In the genomic region with DNA sequence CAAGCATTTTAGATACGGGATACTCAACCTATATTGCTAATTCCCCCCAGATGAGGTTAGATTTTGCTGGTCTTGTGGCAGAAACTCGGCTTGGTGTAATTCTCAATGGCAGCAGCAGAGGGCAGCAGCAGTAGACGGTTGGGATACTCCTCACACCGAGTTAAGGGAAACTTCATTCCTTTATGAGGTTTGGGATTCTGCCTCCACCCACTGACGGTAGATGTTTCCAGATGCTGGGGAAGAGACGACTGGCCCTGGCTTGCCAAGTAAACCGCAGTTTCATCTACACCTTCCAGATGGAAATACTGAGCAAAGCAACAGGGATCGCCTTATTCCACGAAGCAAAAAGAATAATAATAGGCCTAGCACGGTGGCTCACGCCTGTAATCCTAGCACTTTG, we compare ENCODE assay signal across 8 cellular contexts. TPM values are rescaled to one million over a fixed set of nuclear protein-coding genes. Genes with fewer than 3 reads are reported as not detected.
DNase-seq lines count a peak whose midpoint lies in the region; ATAC-seq, FAIRE-seq and TF ChIP-seq lines count a peak whose summit lies in the region.

No MANE protein-coding gene starts in this region.

- no peaks in the 10 kb centered on the region for H3K27me3 Mint-ChIP-seq in WTC11 (ENCODE audit: low read depth)

- no peaks in the 10 kb centered on the region for H3K27me3 ChIP-seq in bronchial epithelial cell (ENCODE audit: control insufficient read depth, insufficient read depth, low read length)

- FAIRE-seq in H54 (lab: Jason Lieb, UNC): peak; percentile 82
- FAIRE-seq in bronchial epithelial cell (lab: Jason Lieb, UNC): peak; percentile 50

- no peak overlapping the region for H3K4me3 ChIP-seq in bronchial epithelial cell (ENCODE audit: low read depth, low read length)

- no peak for TF ChIP-seq POLR2A in H54 (IDR thresholded peaks at IDR 0.05; ENCODE audit: low read depth, low read length)

- POLR2A ChIA-PET in WTC11 (lab: Charles Lee): no interaction called here

- no peaks in the 10 kb centered on the region for H3K36me3 ChIP-seq in bronchial epithelial cell (ENCODE audit: control insufficient read depth, insufficient read depth, low read length)

- no peaks in the 10 kb centered on the region for H3K36me3 Mint-ChIP-seq in WTC11

- no peaks in the 10 kb centered on the region for H3K9me3 Mint-ChIP-seq in WTC11

- peak; percentile 92 for ATAC-seq in WTC11
- ATAC-seq in HG03565 (IDR thresholded peaks at IDR 0.05; ENCODE audit: unreplicated experiment): no peak

- H3K27ac Mint-ChIP-seq in WTC11: 0 out of 2 replicates have a peak overlapping the region, but pooled peaks have one; percentile 38

- H3K4me3 Mint-ChIP-seq in WTC11: no peak overlapping the region

- CTCF ChIA-PET in WTC11 (lab: Charles Lee): interaction anchor here (0.8 to 1.8 kb wide), 2 partner anchors 18 to 239 kb away, joined by 3 to 8 read pairs; a partner anchor contains a TSS

- peaks cover 14% of the 10 kb centered on the region for H3K4me1 Mint-ChIP-seq in WTC11

- DNase-seq in AG08396 (ENCODE audit: low spot score): peak; percentile 84
- peak; percentile 76 for DNase-seq in H54 (ENCODE audit: insufficient read length, low spot score)
- peak; percentile 48 for DNase-seq in NCI-H226
- DNase-seq in WTC11 (ENCODE audit: low spot score): peak; percentile 82
- peak; percentile 88 for DNase-seq in bronchial epithelial cell (ENCODE audit: low read depth)
- peak; percentile 92 for DNase-seq in islet precursor cell
- DNase-seq in stimulated activated CD4-positive, alpha-beta T cell treated with anti-CD3 and anti-CD28 coated beads, Interleukin-1b, Interleukin-23, amount 100 ng/mL, for 1 hour (ENCODE audit: low read depth in 2 of 2): peak; percentile 32 to 84

- peak; percentile 81 for TF ChIP-seq CTCF in WTC11 (IDR thresholded peaks at IDR 0.05)
- TF ChIP-seq CTCF in bronchial epithelial cell (IDR thresholded peaks at IDR 0.05; ENCODE audit: insufficient read depth, low read length, severe bottlenecking): peak; percentile 82

TF ChIP-seq in WTC11, 78 proteins besides CTCF, POLR2A, EP300 and RAD21:
- TF ChIP-seq SMAD3 (CRISPR knock-in tag; IDR thresholded peaks at IDR 0.05; ENCODE audit: borderline replicate concordance) (no peak), ETV6 (CRISPR knock-in tag; IDR thresholded peaks at IDR 0.05) (0 out of 2 replicates have a peak, but pooled peaks have one; percentile 27)

RNA-seq across cellular contexts. Expression of a gene that starts 8.2 kb away (rescaled TPM):
- total RNA-seq in WTC11 (2021) (44.9 to 47.6 TPM (median 45.3 TPM) in 3 replicates), bronchial epithelial cell (34.4 and 44.5 TPM in 2 replicates)
